Comparison of ENCODE assay signal across 8 cellular contexts in the genomic region with DNA sequence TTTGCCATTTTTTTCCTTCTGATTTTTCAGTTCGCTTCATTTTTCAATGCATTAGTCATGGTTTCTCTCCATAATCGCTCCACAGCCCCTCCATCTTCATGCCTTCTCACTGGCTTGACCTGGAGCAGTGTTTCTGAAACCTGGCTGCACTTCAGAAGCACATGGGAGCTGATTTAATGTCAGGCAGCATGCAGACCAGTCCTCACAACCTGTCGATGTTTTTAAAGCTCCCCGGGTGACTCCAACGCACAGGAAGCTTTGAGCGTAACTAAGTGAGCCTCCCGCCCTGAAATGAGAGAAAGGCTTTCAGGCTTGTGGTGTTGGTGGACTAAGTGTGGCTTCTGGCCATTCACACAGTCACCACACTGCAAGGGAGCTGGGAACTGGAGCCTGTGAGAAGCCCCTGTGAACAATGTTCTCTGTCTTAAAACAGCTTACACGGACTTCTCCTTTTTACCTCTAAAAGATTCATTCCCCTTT. TPM values are rescaled to one million over a fixed set of nuclear protein-coding genes. Genes with fewer than 3 reads are reported as not detected.
DNase-seq lines count a peak whose midpoint lies in the region; ATAC-seq, FAIRE-seq and TF ChIP-seq lines count a peak whose summit lies in the region.

No MANE protein-coding gene starts in this region.

- no peak for TF ChIP-seq CTCF in neural progenitor cell (IDR thresholded peaks at IDR 0.05)

- H3K36me3 ChIP-seq in neural progenitor cell, result no peaks in the 10 kb centered on the region

- peaks cover 4% of the 10 kb centered on the region for H3K27me3 Mint-ChIP-seq in neural progenitor cell (ENCODE audit: insufficient read depth, low read depth)

- TF ChIP-seq POLR2A in GM12891 (IDR thresholded peaks at IDR 0.05; ENCODE audit: low read depth, low read length), result no peak

- H3K4me1 ChIP-seq in neural progenitor cell, result no peaks in the 10 kb centered on the region

- no peaks in the 10 kb centered on the region for H3K9me3 ChIP-seq in neural progenitor cell (ENCODE audit: low read depth)

- peaks cover 11% of the 10 kb centered on the region for H3F3A ChIP-seq in neural progenitor cell (ENCODE audit: low read depth)

- H3K4me3 Mint-ChIP-seq in neural progenitor cell, result peak overlapping the region; percentile 5

- no peak overlapping the region for H3K27ac ChIP-seq in neural progenitor cell

- H3K79me2 ChIP-seq in neural progenitor cell (ENCODE audit: low read depth), result no peaks in the 10 kb centered on the region

- DNase-seq in GM12891 (ENCODE audit: insufficient read length, low spot score) (no peak), NCI-H1694 treated with DMSO at 0.1 percent for 48 hours (lab: John Stamatoyannopoulos, UW) (peak; percentile 88), cerebellar cortex (ENCODE audit: low spot score) (peak; percentile 49), neural progenitor cell (ENCODE audit: low spot score) (peak; percentile 49)
- DNase-seq in NK-92 treated with Interleukin-12 subunit alpha and Interleukin-12 subunit beta, amount 100 ng/mL, for 24 hours (lab: John Stamatoyannopoulos, UW), result no peak

- H4K20me1 ChIP-seq in neural progenitor cell (ENCODE audit: low read depth), result no peaks in the 10 kb centered on the region

- peak overlapping the region; percentile 61 for H2AFZ ChIP-seq in neural progenitor cell (replicated peaks)

- peaks cover 19% of the 10 kb centered on the region for H3K4me1 Mint-ChIP-seq in neural progenitor cell

- no peak overlapping the region for H3K9ac ChIP-seq in neural progenitor cell

- no peak overlapping the region for H3K4me2 ChIP-seq in neural progenitor cell

- no peaks in the 10 kb centered on the region for H3K9me3 Mint-ChIP-seq in neural progenitor cell

- H3K27me3 ChIP-seq in neural progenitor cell, result no peaks in the 10 kb centered on the region

- no peak for FAIRE-seq in GM12891 (lab: Jason Lieb, UNC)

- no peaks in the 10 kb centered on the region for H3K36me3 Mint-ChIP-seq in neural progenitor cell

- ATAC-seq in HG02852 (IDR thresholded peaks at IDR 0.05; ENCODE audit: unreplicated experiment) (no peak), GM18502 (IDR thresholded peaks at IDR 0.05; ENCODE audit: poor library complexity, unreplicated experiment) (no peak), GM18511 (IDR thresholded peaks at IDR 0.05; ENCODE audit: unreplicated experiment) (no peak)

- no peak overlapping the region for H3K4me3 ChIP-seq in neural progenitor cell

- peak overlapping the region; percentile 90 for H3K27ac Mint-ChIP-seq in neural progenitor cell

TF ChIP-seq in GM12891, 5 proteins besides CTCF, POLR2A, EP300 and RAD21:
- no peak for TF ChIP-seq PAX5 (IDR thresholded peaks at IDR 0.05; ENCODE audit: insufficient read depth, low read length, severe bottlenecking)
- TF ChIP-seq SPI1 (IDR thresholded peaks at IDR 0.05; ENCODE audit: low read depth, low read length), result 0 out of 2 replicates have a peak, but pooled peaks have one; percentile 17
- no peak for TF ChIP-seq POLR2AphosphoS5 (IDR thresholded peaks at IDR 0.05; ENCODE audit: low read depth, low read length)
TF ChIP-seq in GM12891: peak in this region for 1.

RNA-seq across cellular contexts. Expression of gene DRG2, which starts 16.8 kb away (rescaled TPM):
- polyA plus RNA-seq in GM12891 (2012; ENCODE audit: low read depth, missing spikeins), result 30.3 TPM
- 24.8 and 46.5 TPM in 2 replicates for total RNA-seq in neural progenitor cell (ENCODE audit: low replicate concordance)

RNA-seq across cellular contexts. Expression of gene GID4, which starts 31.7 kb away (rescaled TPM):
- polyA plus RNA-seq in GM12891 (2012; ENCODE audit: low read depth, missing spikeins), result 2.7 TPM
- 10.6 and 15.1 TPM in 2 replicates for total RNA-seq in neural progenitor cell (ENCODE audit: low replicate concordance)

RNA-seq across cellular contexts. Expression of gene ATPAF2, which starts 31.9 kb away (rescaled TPM):
- 18.9 TPM for polyA plus RNA-seq in GM12891 (2012; ENCODE audit: low read depth, missing spikeins)
- 9.6 and 17.5 TPM in 2 replicates for total RNA-seq in neural progenitor cell (ENCODE audit: low replicate concordance)

RNA-seq across cellular contexts. Expression of gene MYO15A, which starts 37.7 kb away (rescaled TPM):
- polyA plus RNA-seq in GM12891 (2012; ENCODE audit: low read depth, missing spikeins), result 1.2 TPM
- 1.2 and 5.4 TPM in 2 replicates for total RNA-seq in neural progenitor cell (ENCODE audit: low replicate concordance)

Comparison
In these comparisons a context has a peak if more than half of its experiments do, and no peak if none do; other contexts are left out.
1. DNase-seq: peak in NCI-H1694 treated with DMSO at 0.1 percent for 48 hours (single experiment), cerebellar cortex (single experiment) and neural progenitor cell (single experiment); none in GM12891 (single experiment) and NK-92 treated with Interleukin-12 subunit alpha and Interleukin-12 subunit beta, amount 100 ng/mL, for 24 hours (single experiment).